Comparison of ENCODE assay signal across 1 cellular context in the genomic region with DNA sequence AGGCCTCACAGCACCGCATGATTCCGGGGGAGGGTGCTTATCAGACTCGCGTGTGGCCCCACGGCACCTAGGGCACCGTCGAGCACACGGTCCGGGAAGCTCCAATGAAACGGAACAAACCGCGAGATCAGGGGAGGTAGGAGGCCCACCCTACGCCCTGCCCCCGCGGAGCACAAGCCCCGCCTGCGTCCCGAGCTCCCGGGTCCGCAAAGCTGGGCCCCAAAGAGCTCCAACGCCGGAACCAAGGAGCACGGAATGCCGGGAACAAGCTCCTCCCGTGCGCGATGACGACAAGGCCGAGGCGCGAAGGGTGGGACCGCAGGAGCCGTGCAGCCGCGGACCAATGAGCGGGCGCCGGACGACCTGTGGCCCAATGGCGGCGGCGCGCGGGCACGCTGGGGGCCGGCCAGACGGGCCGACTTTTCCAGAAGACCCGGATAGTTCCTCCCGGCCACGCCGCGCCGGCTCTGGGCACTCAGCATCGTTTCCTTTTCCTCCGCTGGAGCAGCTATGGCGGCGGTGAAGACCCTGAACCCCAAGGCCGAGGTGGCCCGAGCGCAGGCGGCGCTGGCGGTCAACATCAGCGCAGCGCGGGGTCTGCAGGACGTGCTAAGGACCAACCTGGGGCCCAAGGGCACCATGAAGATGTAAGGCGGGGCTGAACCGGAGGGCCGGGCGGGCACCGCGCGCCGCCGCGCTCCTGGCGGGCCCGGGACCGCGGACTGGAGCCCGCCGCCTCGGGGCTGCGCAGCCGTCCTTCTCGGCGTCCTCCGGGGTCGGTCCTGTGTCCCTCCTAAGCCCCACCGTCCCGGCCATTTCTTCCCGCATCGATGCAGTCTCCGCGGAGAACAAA.
A peak's percentile ranks its signal among the peaks of the same experiment; 100 is the strongest.
TF ChIP-seq lines count a peak whose summit lies in the region.

A gene with protein sequence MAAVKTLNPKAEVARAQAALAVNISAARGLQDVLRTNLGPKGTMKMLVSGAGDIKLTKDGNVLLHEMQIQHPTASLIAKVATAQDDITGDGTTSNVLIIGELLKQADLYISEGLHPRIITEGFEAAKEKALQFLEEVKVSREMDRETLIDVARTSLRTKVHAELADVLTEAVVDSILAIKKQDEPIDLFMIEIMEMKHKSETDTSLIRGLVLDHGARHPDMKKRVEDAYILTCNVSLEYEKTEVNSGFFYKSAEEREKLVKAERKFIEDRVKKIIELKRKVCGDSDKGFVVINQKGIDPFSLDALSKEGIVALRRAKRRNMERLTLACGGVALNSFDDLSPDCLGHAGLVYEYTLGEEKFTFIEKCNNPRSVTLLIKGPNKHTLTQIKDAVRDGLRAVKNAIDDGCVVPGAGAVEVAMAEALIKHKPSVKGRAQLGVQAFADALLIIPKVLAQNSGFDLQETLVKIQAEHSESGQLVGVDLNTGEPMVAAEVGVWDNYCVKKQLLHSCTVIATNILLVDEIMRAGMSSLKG (plus strand): TSS at position 427 of the 853 bp plus-strand sequence. CDS start 84 bp downstream, at position 511.
A gene (minus strand): TSS at position 106 of the 853 bp plus-strand sequence. CDS start 30,232 bp downstream, outside the sequence.

TF ChIP-seq in HEK293, 187 proteins besides CTCF, POLR2A, EP300 and RAD21 (continued from another document and continues in another):
- TF ChIP-seq, protein P1, sequence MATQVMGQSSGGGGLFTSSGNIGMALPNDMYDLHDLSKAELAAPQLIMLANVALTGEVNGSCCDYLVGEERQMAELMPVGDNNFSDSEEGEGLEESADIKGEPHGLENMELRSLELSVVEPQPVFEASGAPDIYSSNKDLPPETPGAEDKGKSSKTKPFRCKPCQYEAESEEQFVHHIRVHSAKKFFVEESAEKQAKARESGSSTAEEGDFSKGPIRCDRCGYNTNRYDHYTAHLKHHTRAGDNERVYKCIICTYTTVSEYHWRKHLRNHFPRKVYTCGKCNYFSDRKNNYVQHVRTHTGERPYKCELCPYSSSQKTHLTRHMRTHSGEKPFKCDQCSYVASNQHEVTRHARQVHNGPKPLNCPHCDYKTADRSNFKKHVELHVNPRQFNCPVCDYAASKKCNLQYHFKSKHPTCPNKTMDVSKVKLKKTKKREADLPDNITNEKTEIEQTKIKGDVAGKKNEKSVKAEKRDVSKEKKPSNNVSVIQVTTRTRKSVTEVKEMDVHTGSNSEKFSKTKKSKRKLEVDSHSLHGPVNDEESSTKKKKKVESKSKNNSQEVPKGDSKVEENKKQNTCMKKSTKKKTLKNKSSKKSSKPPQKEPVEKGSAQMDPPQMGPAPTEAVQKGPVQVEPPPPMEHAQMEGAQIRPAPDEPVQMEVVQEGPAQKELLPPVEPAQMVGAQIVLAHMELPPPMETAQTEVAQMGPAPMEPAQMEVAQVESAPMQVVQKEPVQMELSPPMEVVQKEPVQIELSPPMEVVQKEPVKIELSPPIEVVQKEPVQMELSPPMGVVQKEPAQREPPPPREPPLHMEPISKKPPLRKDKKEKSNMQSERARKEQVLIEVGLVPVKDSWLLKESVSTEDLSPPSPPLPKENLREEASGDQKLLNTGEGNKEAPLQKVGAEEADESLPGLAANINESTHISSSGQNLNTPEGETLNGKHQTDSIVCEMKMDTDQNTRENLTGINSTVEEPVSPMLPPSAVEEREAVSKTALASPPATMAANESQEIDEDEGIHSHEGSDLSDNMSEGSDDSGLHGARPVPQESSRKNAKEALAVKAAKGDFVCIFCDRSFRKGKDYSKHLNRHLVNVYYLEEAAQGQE (tag by site-specific recombination; IDR thresholded peaks at IDR 0.05), result no peak
- TF ChIP-seq ZNF133 (tag by site-specific recombination; IDR thresholded peaks at IDR 0.05) (no peak), IKZF3 (tag by site-specific recombination; IDR thresholded peaks at IDR 0.05) (peak; percentile 100), ZSCAN23 (tag by site-specific recombination; IDR thresholded peaks at IDR 0.05) (no peak), ZNF629 (tag by site-specific recombination; IDR thresholded peaks at IDR 0.05) (peak; percentile 87), YY2 (tag by site-specific recombination; IDR thresholded peaks at IDR 0.05) (no peak), ZFP41 (tag by site-specific recombination; IDR thresholded peaks at IDR 0.05; ENCODE audit: borderline replicate concordance) (no peak), GLIS1 (tag by site-specific recombination; IDR thresholded peaks at IDR 0.05) (peak; percentile 81), ZNF530 (tag by site-specific recombination; IDR thresholded peaks at IDR 0.05; ENCODE audit: low read depth) (no peak), KLF16 (tag by site-specific recombination; IDR thresholded peaks at IDR 0.05) (0 out of 2 replicates have a peak, but pooled peaks have one; percentile 18), TRIM28 (IDR thresholded peaks at IDR 0.05; ENCODE audit: borderline replicate concordance, low read length) (no peak), ZNF654 (tag by site-specific recombination; IDR thresholded peaks at IDR 0.05; ENCODE audit: low read depth) (no peak), ZFHX2 (tag by site-specific recombination; conservative IDR thresholded peaks at IDR 0.05) (peak; percentile 79), YY1 (tag by site-specific recombination; IDR thresholded peaks at IDR 0.05) (peak; percentile 67), ZNF10 (tag by site-specific recombination; IDR thresholded peaks at IDR 0.05) (peak; percentile 41; the same call in 1 of the 2 replicates), ZNF132 (tag by site-specific recombination; IDR thresholded peaks at IDR 0.05; ENCODE audit: borderline replicate concordance) (no peak), ZNF341 (tag by site-specific recombination; IDR thresholded peaks at IDR 0.05; ENCODE audit: low read depth) (peak; percentile 19; the same call in 1 of the 2 replicates), ZNF514 (tag by site-specific recombination; IDR thresholded peaks at IDR 0.05) (no peak), KLF10 (tag by site-specific recombination; IDR thresholded peaks at IDR 0.05) (no peak), ZNF843 (tag by site-specific recombination; IDR thresholded peaks at IDR 0.05) (peak; percentile 24; the same call in 1 of the 2 replicates), ZNF777 (tag by site-specific recombination; IDR thresholded peaks at IDR 0.05; ENCODE audit: borderline replicate concordance) (no peak), ZNF146 (tag by site-specific recombination; IDR thresholded peaks at IDR 0.05) (no peak), ZNF529 (tag by site-specific recombination; IDR thresholded peaks at IDR 0.05; ENCODE audit: insufficient replicate concordance) (no peak), ZNF623 (tag by site-specific recombination; IDR thresholded peaks at IDR 0.05) (no peak)
- TF ChIP-seq, protein P2, sequence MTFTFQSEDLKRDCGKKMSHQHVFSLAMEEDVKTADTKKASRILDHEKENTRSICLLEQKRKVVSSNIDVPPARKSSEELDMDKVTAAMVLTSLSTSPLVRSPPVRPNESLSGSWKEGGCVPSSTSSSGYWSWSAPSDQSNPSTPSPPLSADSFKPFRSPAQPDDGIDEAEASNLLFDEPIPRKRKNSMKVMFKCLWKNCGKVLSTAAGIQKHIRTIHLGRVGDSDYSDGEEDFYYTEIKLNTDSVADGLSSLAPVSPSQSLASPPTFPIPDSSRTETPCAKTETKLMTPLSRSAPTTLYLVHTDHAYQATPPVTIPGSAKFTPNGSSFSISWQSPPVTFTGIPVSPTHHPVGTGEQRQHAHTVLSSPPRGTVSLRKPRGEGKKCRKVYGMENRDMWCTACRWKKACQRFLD (tag by site-specific recombination; IDR thresholded peaks at IDR 0.05), result no peak
- TF ChIP-seq, protein P3, sequence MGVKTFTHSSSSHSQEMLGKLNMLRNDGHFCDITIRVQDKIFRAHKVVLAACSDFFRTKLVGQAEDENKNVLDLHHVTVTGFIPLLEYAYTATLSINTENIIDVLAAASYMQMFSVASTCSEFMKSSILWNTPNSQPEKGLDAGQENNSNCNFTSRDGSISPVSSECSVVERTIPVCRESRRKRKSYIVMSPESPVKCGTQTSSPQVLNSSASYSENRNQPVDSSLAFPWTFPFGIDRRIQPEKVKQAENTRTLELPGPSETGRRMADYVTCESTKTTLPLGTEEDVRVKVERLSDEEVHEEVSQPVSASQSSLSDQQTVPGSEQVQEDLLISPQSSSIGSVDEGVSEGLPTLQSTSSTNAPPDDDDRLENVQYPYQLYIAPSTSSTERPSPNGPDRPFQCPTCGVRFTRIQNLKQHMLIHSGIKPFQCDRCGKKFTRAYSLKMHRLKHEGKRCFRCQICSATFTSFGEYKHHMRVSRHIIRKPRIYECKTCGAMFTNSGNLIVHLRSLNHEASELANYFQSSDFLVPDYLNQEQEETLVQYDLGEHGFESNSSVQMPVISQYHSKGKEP (tag by site-specific recombination; IDR thresholded peaks at IDR 0.05), result no peak
- TF ChIP-seq, protein P4, sequence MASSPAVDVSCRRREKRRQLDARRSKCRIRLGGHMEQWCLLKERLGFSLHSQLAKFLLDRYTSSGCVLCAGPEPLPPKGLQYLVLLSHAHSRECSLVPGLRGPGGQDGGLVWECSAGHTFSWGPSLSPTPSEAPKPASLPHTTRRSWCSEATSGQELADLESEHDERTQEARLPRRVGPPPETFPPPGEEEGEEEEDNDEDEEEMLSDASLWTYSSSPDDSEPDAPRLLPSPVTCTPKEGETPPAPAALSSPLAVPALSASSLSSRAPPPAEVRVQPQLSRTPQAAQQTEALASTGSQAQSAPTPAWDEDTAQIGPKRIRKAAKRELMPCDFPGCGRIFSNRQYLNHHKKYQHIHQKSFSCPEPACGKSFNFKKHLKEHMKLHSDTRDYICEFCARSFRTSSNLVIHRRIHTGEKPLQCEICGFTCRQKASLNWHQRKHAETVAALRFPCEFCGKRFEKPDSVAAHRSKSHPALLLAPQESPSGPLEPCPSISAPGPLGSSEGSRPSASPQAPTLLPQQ (tag by site-specific recombination; IDR thresholded peaks at IDR 0.05), result peak; percentile 79
- TF ChIP-seq, protein P5, sequence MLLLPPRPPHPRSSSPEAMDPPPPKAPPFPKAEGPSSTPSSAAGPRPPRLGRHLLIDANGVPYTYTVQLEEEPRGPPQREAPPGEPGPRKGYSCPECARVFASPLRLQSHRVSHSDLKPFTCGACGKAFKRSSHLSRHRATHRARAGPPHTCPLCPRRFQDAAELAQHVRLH (tag by site-specific recombination; IDR thresholded peaks at IDR 0.05), result 0 out of 2 replicates have a peak, but pooled peaks have one; percentile 31
- TF ChIP-seq, protein P6, sequence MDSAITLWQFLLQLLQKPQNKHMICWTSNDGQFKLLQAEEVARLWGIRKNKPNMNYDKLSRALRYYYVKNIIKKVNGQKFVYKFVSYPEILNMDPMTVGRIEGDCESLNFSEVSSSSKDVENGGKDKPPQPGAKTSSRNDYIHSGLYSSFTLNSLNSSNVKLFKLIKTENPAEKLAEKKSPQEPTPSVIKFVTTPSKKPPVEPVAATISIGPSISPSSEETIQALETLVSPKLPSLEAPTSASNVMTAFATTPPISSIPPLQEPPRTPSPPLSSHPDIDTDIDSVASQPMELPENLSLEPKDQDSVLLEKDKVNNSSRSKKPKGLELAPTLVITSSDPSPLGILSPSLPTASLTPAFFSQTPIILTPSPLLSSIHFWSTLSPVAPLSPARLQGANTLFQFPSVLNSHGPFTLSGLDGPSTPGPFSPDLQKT (IDR thresholded peaks at IDR 0.05; ENCODE audit: borderline replicate concordance, low read depth, low read length), result peak; percentile 33; the same call in 1 of the 2 replicates
- TF ChIP-seq, protein P7, sequence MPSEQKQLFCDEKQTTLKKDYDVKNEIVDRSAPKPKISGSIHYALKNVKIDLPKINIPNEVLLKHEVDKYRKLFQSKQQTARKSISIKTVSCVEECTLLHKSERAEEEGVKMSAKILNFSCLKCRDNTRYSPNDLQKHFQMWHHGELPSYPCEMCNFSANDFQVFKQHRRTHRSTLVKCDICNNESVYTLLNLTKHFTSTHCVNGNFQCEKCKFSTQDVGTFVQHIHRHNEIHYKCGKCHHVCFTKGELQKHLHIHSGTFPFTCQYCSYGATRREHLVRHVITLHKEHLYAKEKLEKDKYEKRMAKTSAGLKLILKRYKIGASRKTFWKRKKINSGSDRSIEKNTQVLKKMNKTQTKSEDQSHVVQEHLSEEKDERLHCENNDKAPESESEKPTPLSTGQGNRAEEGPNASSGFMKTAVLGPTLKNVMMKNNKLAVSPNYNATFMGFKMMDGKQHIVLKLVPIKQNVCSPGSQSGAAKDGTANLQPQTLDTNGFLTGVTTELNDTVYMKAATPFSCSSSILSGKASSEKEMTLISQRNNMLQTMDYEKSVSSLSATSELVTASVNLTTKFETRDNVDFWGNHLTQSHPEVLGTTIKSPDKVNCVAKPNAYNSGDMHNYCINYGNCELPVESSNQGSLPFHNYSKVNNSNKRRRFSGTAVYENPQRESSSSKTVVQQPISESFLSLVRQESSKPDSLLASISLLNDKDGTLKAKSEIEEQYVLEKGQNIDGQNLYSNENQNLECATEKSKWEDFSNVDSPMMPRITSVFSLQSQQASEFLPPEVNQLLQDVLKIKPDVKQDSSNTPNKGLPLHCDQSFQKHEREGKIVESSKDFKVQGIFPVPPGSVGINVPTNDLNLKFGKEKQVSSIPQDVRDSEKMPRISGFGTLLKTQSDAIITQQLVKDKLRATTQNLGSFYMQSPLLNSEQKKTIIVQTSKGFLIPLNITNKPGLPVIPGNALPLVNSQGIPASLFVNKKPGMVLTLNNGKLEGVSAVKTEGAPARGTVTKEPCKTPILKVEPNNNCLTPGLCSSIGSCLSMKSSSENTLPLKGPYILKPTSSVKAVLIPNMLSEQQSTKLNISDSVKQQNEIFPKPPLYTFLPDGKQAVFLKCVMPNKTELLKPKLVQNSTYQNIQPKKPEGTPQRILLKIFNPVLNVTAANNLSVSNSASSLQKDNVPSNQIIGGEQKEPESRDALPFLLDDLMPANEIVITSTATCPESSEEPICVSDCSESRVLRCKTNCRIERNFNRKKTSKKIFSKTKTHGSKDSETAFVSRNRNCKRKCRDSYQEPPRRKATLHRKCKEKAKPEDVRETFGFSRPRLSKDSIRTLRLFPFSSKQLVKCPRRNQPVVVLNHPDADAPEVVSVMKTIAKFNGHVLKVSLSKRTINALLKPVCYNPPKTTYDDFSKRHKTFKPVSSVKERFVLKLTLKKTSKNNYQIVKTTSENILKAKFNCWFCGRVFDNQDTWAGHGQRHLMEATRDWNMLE (tag by site-specific recombination; conservative IDR thresholded peaks at IDR 0.05; ENCODE audit: low read depth), result no peak
- TF ChIP-seq, protein P8, sequence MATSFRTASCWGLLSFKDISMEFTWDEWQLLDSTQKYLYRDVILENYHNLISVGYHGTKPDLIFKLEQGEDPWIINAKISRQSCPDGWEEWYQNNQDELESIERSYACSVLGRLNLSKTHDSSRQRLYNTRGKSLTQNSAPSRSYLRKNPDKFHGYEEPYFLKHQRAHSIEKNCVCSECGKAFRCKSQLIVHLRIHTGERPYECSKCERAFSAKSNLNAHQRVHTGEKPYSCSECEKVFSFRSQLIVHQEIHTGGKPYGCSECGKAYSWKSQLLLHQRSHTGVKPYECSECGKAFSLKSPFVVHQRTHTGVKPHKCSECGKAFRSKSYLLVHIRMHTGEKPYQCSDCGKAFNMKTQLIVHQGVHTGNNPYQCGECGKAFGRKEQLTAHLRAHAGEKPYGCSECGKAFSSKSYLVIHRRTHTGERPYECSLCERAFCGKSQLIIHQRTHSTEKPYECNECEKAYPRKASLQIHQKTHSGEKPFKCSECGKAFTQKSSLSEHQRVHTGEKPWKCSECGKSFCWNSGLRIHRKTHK (tag by site-specific recombination; IDR thresholded peaks at IDR 0.05), result no peak
- TF ChIP-seq, protein P9, sequence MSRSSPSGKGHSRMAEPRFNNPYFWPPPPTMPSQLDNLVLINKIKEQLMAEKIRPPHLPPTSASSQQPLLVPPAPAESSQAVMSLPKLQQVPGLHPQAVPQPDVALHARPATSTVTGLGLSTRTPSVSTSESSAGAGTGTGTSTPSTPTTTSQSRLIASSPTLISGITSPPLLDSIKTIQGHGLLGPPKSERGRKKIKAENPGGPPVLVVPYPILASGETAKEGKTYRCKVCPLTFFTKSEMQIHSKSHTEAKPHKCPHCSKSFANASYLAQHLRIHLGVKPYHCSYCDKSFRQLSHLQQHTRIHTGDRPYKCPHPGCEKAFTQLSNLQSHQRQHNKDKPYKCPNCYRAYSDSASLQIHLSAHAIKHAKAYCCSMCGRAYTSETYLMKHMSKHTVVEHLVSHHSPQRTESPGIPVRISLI (tag by site-specific recombination; IDR thresholded peaks at IDR 0.05), result no peak
